ENCODE assay signal across 9 cellular contexts in the genomic region with DNA sequence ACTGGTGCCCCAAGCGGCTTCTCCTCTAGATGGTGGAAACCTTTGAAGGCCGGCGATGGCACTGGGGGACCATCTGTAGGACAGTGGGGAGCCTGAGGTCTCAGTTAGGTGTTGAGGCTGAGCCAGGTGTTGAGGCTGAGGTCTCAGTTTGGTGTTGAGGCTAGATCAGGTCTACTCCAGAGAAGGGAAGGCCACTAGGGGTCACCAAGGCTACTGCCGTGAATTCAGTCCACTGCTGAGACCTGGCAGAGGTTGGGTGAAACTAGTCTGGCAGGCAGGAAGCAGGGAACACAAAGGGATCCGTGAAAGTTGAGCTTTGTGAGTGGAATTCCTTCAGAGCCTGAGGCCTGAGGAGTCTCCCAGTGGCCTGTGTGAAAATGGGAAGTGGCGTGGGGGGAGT.
DNase-seq lines count a peak whose midpoint lies in the region; ATAC-seq and TF ChIP-seq lines count a peak whose summit lies in the region.
"Had no signal": no experiment of that assay in that cellular context is flagged by ENCODE, and none has a peak within 500 bp of the region (broad histone marks: within the 10 kb centered on the region; RNA-seq: fewer than 3 reads in every experiment).

No MANE protein-coding gene starts in this region.

- peak overlapping the region; percentile 59; the same call in 1 of the 2 replicates for H3K9ac ChIP-seq in BLaER1

- peak; percentile 64 for ATAC-seq in mucosa of descending colon

- DNase-seq in HuH-7 (ENCODE audit: low spot score) (peak; percentile 86), brain microvascular endothelial cell (no peak), mucosa of descending colon (peak; percentile 10 to 44 (median 23)), mucosa of gallbladder (ENCODE audit: low spot score) (no peak), anterior cingulate cortex (lab: John Stamatoyannopoulos, UW) (no peak), NCI-H2171 (lab: John Stamatoyannopoulos, UW) (no peak)
- DNase-seq in stimulated activated CD4-positive, alpha-beta T cell treated with anti-CD3 and anti-CD28 coated beads, Interleukin-15, amount 100 ng/mL, for 24 hours: no peak
- DNase-seq: activated T-cell treated with anti-CD3 and anti-CD28 coated beads, Interleukin-2, amount 50 U/mL, for 24 hours had no signal

- peak overlapping the region; percentile 64 for H3K27ac ChIP-seq in BLaER1
- no peak overlapping the region for H3K27ac ChIP-seq in brain microvascular endothelial cell

- no peak overlapping the region for H3K4me3 ChIP-seq in BLaER1
- H3K4me3 ChIP-seq in brain microvascular endothelial cell (ENCODE audit: low read depth, low read length): no peak overlapping the region
- H3K4me3 ChIP-seq in mucosa of descending colon: no peak overlapping the region

- H3K4me2 ChIP-seq in BLaER1: peak overlapping the region; percentile 72

- no peaks in the 10 kb centered on the region for H4K20me1 ChIP-seq in BLaER1

- H3K27me3 ChIP-seq in BLaER1 (no peaks in the 10 kb centered on the region), brain microvascular endothelial cell (replicated peaks) (no peaks in the 10 kb centered on the region)

- in situ Hi-C loops in brain microvascular endothelial cell (cut with HindIII; ENCODE audit: low pct_ligation_motif_present, low sequenced_read_pairs): no loop called here

- H3K9me3 ChIP-seq in BLaER1 (no peaks in the 10 kb centered on the region), mucosa of descending colon (no peaks in the 10 kb centered on the region)

- intact Hi-C loops in mucosa of descending colon (cut with DNase I, micrococcal nuclease): no loop called here

- no peaks in the 10 kb centered on the region for H3K36me3 ChIP-seq in BLaER1
- H3K36me3 ChIP-seq in brain microvascular endothelial cell (replicated peaks): no peaks in the 10 kb centered on the region
- no peaks in the 10 kb centered on the region for H3K36me3 ChIP-seq in mucosa of descending colon (ENCODE audit: low read depth)

- H3K4me1 ChIP-seq in BLaER1: peaks cover 36% of the 10 kb centered on the region
- H3K4me1 ChIP-seq in mucosa of descending colon (ENCODE audit: low read depth): no peaks in the 10 kb centered on the region

- TF ChIP-seq CTCF in brain microvascular endothelial cell (IDR thresholded peaks at IDR 0.05; ENCODE audit: low read depth, low read length, missing control alignments) (peak; percentile 27), mucosa of descending colon (IDR thresholded peaks at IDR 0.05) (no peak)

Comparison
In these comparisons a context has a peak if more than half of its experiments do, and no peak if none do; other contexts are left out.
1. DNase-seq: peak in HuH-7 (single experiment) and mucosa of descending colon (3 of 3); none in brain microvascular endothelial cell (single experiment), mucosa of gallbladder (single experiment), stimulated activated CD4-positive, alpha-beta T cell treated with anti-CD3 and anti-CD28 coated beads, Interleukin-15, amount 100 ng/mL, for 24 hours (single experiment), anterior cingulate cortex (0 of 58) and NCI-H2171 (single experiment).